2 cellular contexts compared by ENCODE assay signal in genomic region chr19:48244289-48244688, GRCh38.
TF ChIP-seq lines count a peak whose summit lies in the region.

No MANE protein-coding gene starts in this region.

TF ChIP-seq in liver, 16 proteins besides CTCF, POLR2A, EP300 and RAD21:
- no peak for TF ChIP-seq RXRA (IDR thresholded peaks at IDR 0.05)
- no peak for TF ChIP-seq FOXA1 (IDR thresholded peaks at IDR 0.05)
- TF ChIP-seq HNF4A (conservative IDR thresholded peaks at IDR 0.05), result no peak
- no peak for TF ChIP-seq SP1 (IDR thresholded peaks at IDR 0.05)
- no peak for TF ChIP-seq GABPA (IDR thresholded peaks at IDR 0.05 in 1 of 2, conservative IDR thresholded peaks at IDR 0.05 in 1 of 2)
- no peak for TF ChIP-seq REST (IDR thresholded peaks at IDR 0.05)
- no peak for TF ChIP-seq ATF3 (IDR thresholded peaks at IDR 0.05)
- no peak for TF ChIP-seq ZBTB33 (IDR thresholded peaks at IDR 0.05)
- no peak for TF ChIP-seq FOXA2 (IDR thresholded peaks at IDR 0.05)
- TF ChIP-seq TAF1 (conservative IDR thresholded peaks at IDR 0.05), result no peak
TF ChIP-seq in liver: peak in this region for 0.

TF ChIP-seq in HepG2, 621 proteins besides CTCF, POLR2A, EP300 and RAD21:
- no peak for TF ChIP-seq ZNF766 (CRISPR knock-in tag; IDR thresholded peaks at IDR 0.05; ENCODE audit: borderline replicate concordance)
- no peak for TF ChIP-seq MLX (CRISPR knock-in tag; IDR thresholded peaks at IDR 0.05)
- TF ChIP-seq NFAT5 (CRISPR knock-in tag; IDR thresholded peaks at IDR 0.05), result no peak
- no peak for TF ChIP-seq ZNF703 (CRISPR knock-in tag; IDR thresholded peaks at IDR 0.05; ENCODE audit: borderline replicate concordance)
- no peak for TF ChIP-seq ATF2 (CRISPR knock-in tag; IDR thresholded peaks at IDR 0.05)
- no peak for TF ChIP-seq ZNF407 (CRISPR knock-in tag; IDR thresholded peaks at IDR 0.05; ENCODE audit: not compliant biosample characterization)
- no peak for TF ChIP-seq HOXA7 (CRISPR knock-in tag; IDR thresholded peaks at IDR 0.05)
- no peak for TF ChIP-seq MTA3 (CRISPR knock-in tag; IDR thresholded peaks at IDR 0.05)
